Comparison of ENCODE assay signal across 14 cellular contexts in genomic region chr9:1726993-1727759, GRCh38.
DNase-seq lines count a peak whose midpoint lies in the region; TF ChIP-seq lines count a peak whose summit lies in the region.
"Had no signal": no experiment of that assay in that cellular context is flagged by ENCODE, and none has a peak within 500 bp of the region (broad histone marks: within the 10 kb centered on the region; RNA-seq: fewer than 3 reads in every experiment).

No MANE protein-coding gene starts in this region.

- no peak overlapping the region for H3K4me3 Mint-ChIP-seq in HFFc6
- H3K4me3 Mint-ChIP-seq: IgD-negative memory B cell had no signal

- no TSS peak for BruUV-seq in A673 (replicated peaks; lab: Mats Ljungman, UMichigan)

- H3K36me3 ChIP-seq in A673 (ENCODE audit: insufficient read depth, low read length, poor library complexity, severe bottlenecking) (no peaks in the 10 kb centered on the region), WERI-Rb-1 (no peaks in the 10 kb centered on the region)
- H3K36me3 ChIP-seq: lower lobe of right lung had no signal

- H3K4me1 Mint-ChIP-seq in HFFc6 (ENCODE audit: low read depth) = no peaks in the 10 kb centered on the region

- H3K27ac ChIP-seq in A673 (ENCODE audit: low read depth, low read length, poor library complexity, severe bottlenecking) = no peak overlapping the region
- no peak overlapping the region for H3K27ac ChIP-seq in WERI-Rb-1
- H3K27ac ChIP-seq in coronary artery = no peak overlapping the region
- H3K27ac ChIP-seq: lower lobe of right lung had no signal

- peaks cover 3% of the 10 kb centered on the region for H3K27me3 ChIP-seq in A673 (replicated peaks; ENCODE audit: insufficient read depth, low read depth, low read length, poor library complexity)
- peaks cover 62% of the 10 kb centered on the region for H3K27me3 ChIP-seq in WERI-Rb-1 (ENCODE audit: insufficient read depth, low read depth, severe bottlenecking)

- H3K27me3 Mint-ChIP-seq in HFFc6 (ENCODE audit: insufficient read depth) = no peaks in the 10 kb centered on the region

- DNase-seq in A673 (ENCODE audit: low spot score) = peak; percentile 57
- DNase-seq in GM12865 (ENCODE audit: low read depth) = peak; percentile 56
- DNase-seq in Jurkat, Clone E6-1 (ENCODE audit: low read depth, low spot score) = peak; percentile 19
- DNase-seq in WERI-Rb-1 = no peak
- no peak for DNase-seq in HFFc6
- no peak for DNase-seq in KG1 (lab: John Stamatoyannopoulos, UW)
- no peak for DNase-seq in coronary artery (ENCODE audit: low spot score)
- no peak for DNase-seq in HK-2 (ENCODE audit: unreplicated experiment)
- DNase-seq: EL, HCEC 1CT, lower lobe of right lung, T-helper 1 cell had no signal

- H3K36me3 Mint-ChIP-seq in HFFc6 (ENCODE audit: low read depth) = no peaks in the 10 kb centered on the region
- H3K36me3 Mint-ChIP-seq: activated naive CD4-positive, alpha-beta T cell treated with anti-CD3 and anti-CD28 coated beads, Interleukin-2, amount 50 U/mL, for 72 hours; IgD-negative memory B cell had no signal

- H3K27ac Mint-ChIP-seq in HFFc6 = no peak overlapping the region
- H3K27ac Mint-ChIP-seq: activated naive CD4-positive, alpha-beta T cell treated with anti-CD3 and anti-CD28 coated beads, Interleukin-2, amount 50 U/mL, for 72 hours; IgD-negative memory B cell had no signal

- no peaks in the 10 kb centered on the region for H3K9me3 ChIP-seq in A673 (ENCODE audit: low read depth, low read length, poor library complexity, severe bottlenecking)
- H3K9me3 ChIP-seq in WERI-Rb-1 (ENCODE audit: severe bottlenecking) = no peaks in the 10 kb centered on the region
- H3K9me3 ChIP-seq: lower lobe of right lung had no signal

- H3K4me3 ChIP-seq in A673 (ENCODE audit: low read depth, low read length, poor library complexity, severe bottlenecking) (no peak overlapping the region), GM12865 (ENCODE audit: low read depth, low read length) (no peak overlapping the region), WERI-Rb-1 (ENCODE audit: low read depth, low read length) (no peak overlapping the region), coronary artery (no peak overlapping the region)
- H3K4me3 ChIP-seq in Jurkat, Clone E6-1 (ENCODE audit: low read length) = no peak overlapping the region
- H3K4me3 ChIP-seq: lower lobe of right lung had no signal

- intact Hi-C loops in A673 (cut with micrococcal nuclease; ENCODE audit: unreplicated experiment) = loop anchor here (1.0 to 10.0 kb wide), 4 partner anchors 108 to 358 kb away; no protein-coding TSS in a partner anchor

- POLR2A ChIA-PET in A673 (lab: Charles Lee; ENCODE audit: low non-redundant PET) = no interaction called here

- H3K4me1 ChIP-seq in A673 (ENCODE audit: insufficient read depth, low read length, poor library complexity, severe bottlenecking) = no peaks in the 10 kb centered on the region
- H3K4me1 ChIP-seq: lower lobe of right lung had no signal

- CTCF ChIA-PET in A673 (lab: Charles Lee) = interaction anchor here (1.0 to 1.2 kb wide), 3 partner anchors 110 to 145 kb away, joined by 3 to 4 read pairs (median 4); no protein-coding TSS in a partner anchor

- TF ChIP-seq CTCF in A673 (conservative IDR thresholded peaks at IDR 0.05; ENCODE audit: low read depth, low read length) (peak; percentile 54), GM12865 (IDR thresholded peaks at IDR 0.05; ENCODE audit: insufficient read depth, low read depth, low read length, missing control alignments) (peak; percentile 33), WERI-Rb-1 (IDR thresholded peaks at IDR 0.05; ENCODE audit: low read depth, low read length) (peak; percentile 34; the same call in 1 of the 2 replicates), HFFc6 (IDR thresholded peaks at IDR 0.05) (no peak), coronary artery (IDR thresholded peaks at IDR 0.05) (no peak)

- peaks cover 25% of the 10 kb centered on the region for H3K9me3 Mint-ChIP-seq in HFFc6
- H3K9me3 Mint-ChIP-seq: activated naive CD4-positive, alpha-beta T cell treated with anti-CD3 and anti-CD28 coated beads, Interleukin-2, amount 50 U/mL, for 72 hours; IgD-negative memory B cell had no signal

Comparison
In these comparisons a context has a peak if more than half of its experiments do, and no peak if none do; other contexts are left out.
1. DNase-seq: peak in A673 (single experiment), GM12865 (single experiment) and Jurkat, Clone E6-1 (single experiment); none in WERI-Rb-1 (single experiment), HFFc6 (single experiment), KG1 (single experiment), coronary artery (single experiment) and HK-2 (single experiment).
2. CTCF ChIP-seq: peak in A673 (single experiment), GM12865 (single experiment) and WERI-Rb-1 (single experiment); none in HFFc6 (single experiment) and coronary artery (single experiment).